In the genomic region with DNA sequence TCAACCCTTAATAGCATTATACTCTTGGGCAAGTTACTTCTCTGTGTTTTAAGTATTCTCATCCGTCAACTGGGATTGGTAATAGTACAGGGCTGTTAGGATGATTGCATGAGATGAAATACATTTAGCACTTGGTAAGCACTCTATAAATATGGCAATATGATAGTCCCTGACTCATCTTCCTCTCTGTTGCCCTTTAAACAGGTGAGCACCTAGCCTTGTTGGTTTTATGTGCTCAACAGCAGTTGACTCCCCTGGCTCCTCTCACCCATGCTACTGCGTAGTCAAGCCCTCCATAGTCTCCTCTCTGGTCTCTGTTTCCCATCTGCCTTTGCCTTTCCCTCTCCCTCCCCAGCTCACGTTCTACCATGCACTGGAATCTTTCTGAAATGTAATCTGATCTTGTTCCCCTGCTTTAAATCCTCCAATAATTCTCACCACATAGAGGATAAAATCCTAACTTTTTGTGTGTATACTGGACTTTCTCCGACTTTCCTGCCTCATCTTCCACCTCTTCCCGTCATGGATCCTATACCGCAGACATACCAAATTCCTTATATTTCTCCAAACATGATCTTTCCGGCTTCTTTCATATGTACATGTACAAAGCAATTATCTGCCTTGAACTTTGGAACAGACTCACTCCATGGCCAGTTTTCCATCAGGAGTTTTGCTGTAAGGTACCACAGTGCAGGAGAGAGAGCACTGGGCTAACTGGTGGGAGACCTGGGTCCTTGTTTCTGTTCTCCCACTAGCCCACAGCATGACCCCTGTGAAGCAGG, we compare ENCODE assay signal across 22 cellular contexts. TPM values are rescaled to one million over a fixed set of nuclear protein-coding genes. Genes with fewer than 3 reads are reported as not detected.
DNase-seq lines count a peak whose midpoint lies in the region; ATAC-seq, FAIRE-seq and TF ChIP-seq lines count a peak whose summit lies in the region.
"Had no signal": no experiment of that assay in that cellular context is flagged by ENCODE, and none has a peak within 500 bp of the region (broad histone marks: within the 10 kb centered on the region; RNA-seq: fewer than 3 reads in every experiment).

No MANE protein-coding gene starts in this region.

- H3K36me3 ChIP-seq in HepG2 (replicated peaks in 1 of 2; ENCODE audit: control insufficient read depth in 1 of 2, insufficient read depth in 2 of 2, low read length in 2 of 2) = peaks cover 2 to 22% of the 10 kb centered on the region in 2 experiments; a peak in 4 of 5 replicates
- peaks cover 0 to 9% (median under 1%) of the 10 kb centered on the region in 4 donors for H3K36me3 ChIP-seq in right lobe of liver
- no peaks in the 10 kb centered on the region for H3K36me3 ChIP-seq in thyroid gland

- TF ChIP-seq POLR2A in HepG2 (IDR thresholded peaks at IDR 0.05; ENCODE audit: insufficient read depth in 1 of 2, low read depth in 2 of 2, low read length in 2 of 2) (peak in 1 of 2 experiments; percentile 41; a peak in 1 of 4 replicates), right lobe of liver (IDR thresholded peaks at IDR 0.05) (no peak), thyroid gland (IDR thresholded peaks at IDR 0.05) (no peak)

- H3K27ac Mint-ChIP-seq in WTC11 (peak overlapping the region; percentile 51), nephron progenitor cell (peak overlapping the region; percentile 38)
- peak overlapping the region in 1 of 2 donors; percentile 29 for H3K27ac Mint-ChIP-seq in stimulated activated naive CD8-positive, alpha-beta T cell treated with anti-CD3 and anti-CD28 coated beads, Interleukin-15, amount 100 ng/mL, for 72 hours
- H3K27ac Mint-ChIP-seq in activated CD4-positive, alpha-beta T cell treated with anti-CD3 and anti-CD28 coated beads, Interleukin-2, amount 10 ng/mL, durations not matched to agents 7 days and 5 days = no peak overlapping the region
- H3K27ac Mint-ChIP-seq: CD8-positive, alpha-beta T cell had no signal

- peak; percentile 92 for FAIRE-seq in HepG2 (lab: Jason Lieb, UNC)

- peak; percentile 95 for ATAC-seq in HepG2
- no peak for ATAC-seq in right lobe of liver
- no peak for ATAC-seq in WTC11
- peak; percentile 42 for ATAC-seq in stimulated activated naive CD8-positive, alpha-beta T cell treated with anti-CD3 and anti-CD28 coated beads, Interleukin-15, amount 100 ng/mL, for 72 hours
- no peak for ATAC-seq in GM19467 (IDR thresholded peaks at IDR 0.05; ENCODE audit: unreplicated experiment)
- ATAC-seq: CD8-positive, alpha-beta T cell had no signal

- H3K36me3 Mint-ChIP-seq in WTC11 (no peaks in the 10 kb centered on the region), nephron progenitor cell (ENCODE audit: low read depth) (peaks cover 11% of the 10 kb centered on the region)
- peaks cover 14% of the 10 kb centered on the region for H3K36me3 Mint-ChIP-seq in activated CD4-positive, alpha-beta T cell treated with anti-CD3 and anti-CD28 coated beads, Interleukin-2, amount 10 ng/mL, durations not matched to agents 7 days and 5 days (ENCODE audit: low read depth)

- no peaks in the 10 kb centered on the region for H4K20me1 ChIP-seq in HepG2 (ENCODE audit: insufficient read depth, low read length)

- no peaks in the 10 kb centered on the region for H3K9me3 ChIP-seq in HepG2 (ENCODE audit: low read length)
- H3K9me3 ChIP-seq in right lobe of liver = no peaks in the 10 kb centered on the region
- H3K9me3 ChIP-seq in thyroid gland = no peaks in the 10 kb centered on the region
- H3K9me3 ChIP-seq: MG63 had no signal

- peaks cover 43% of the 10 kb centered on the region for H3K4me1 ChIP-seq in HepG2 (ENCODE audit: insufficient read depth, low read length)
- no peaks in the 10 kb centered on the region for H3K4me1 ChIP-seq in right lobe of liver
- no peaks in the 10 kb centered on the region for H3K4me1 ChIP-seq in thyroid gland
- H3K4me1 ChIP-seq: BLaER1 treated with 17β-estradiol and CSF1 and Interleukin-3, amounts not matched to agents 10 nM and 100 nM had no signal

- in situ Hi-C loops in HepG2 (cut with HindIII; ENCODE audit: extremely low pct_ligation_motif_present, low pct_unique_long_range_greater_than_20kb) = no loop called here

- peak overlapping the region in 2 of 3 experiments; percentile 16 to 39; a peak in 3 of 6 replicates for H3K4me3 ChIP-seq in HepG2 (replicated peaks in 1 of 3; ENCODE audit: insufficient read depth in 1 of 3, low read depth in 2 of 3, low read length in 3 of 3)
- H3K4me3 ChIP-seq in right lobe of liver = no peak overlapping the region
- H3K4me3 ChIP-seq in thyroid gland (replicated peaks in 1 of 3) = no peak overlapping the region
- H3K4me3 ChIP-seq: BLaER1 treated with 17β-estradiol and CSF1 and Interleukin-3, amounts not matched to agents 10 nM and 100 nM; MG63 had no signal

- H2AFZ ChIP-seq in HepG2 (ENCODE audit: low read length) = no peak overlapping the region

- no TSS peak for BruUV-seq in HepG2 (replicated peaks; lab: Mats Ljungman, UMichigan)

- TF ChIP-seq RAD21 in HepG2 (CRISPR knock-in tag; IDR thresholded peaks at IDR 0.05) = no peak

- no peaks in the 10 kb centered on the region for H3K79me2 ChIP-seq in HepG2 (ENCODE audit: insufficient read depth, low read length)

- H3K4me3 Mint-ChIP-seq in WTC11 (no peak overlapping the region), nephron progenitor cell (no peak overlapping the region)
- no peak overlapping the region for H3K4me3 Mint-ChIP-seq in stimulated activated naive CD8-positive, alpha-beta T cell treated with anti-CD3 and anti-CD28 coated beads, Interleukin-15, amount 100 ng/mL, for 72 hours
- no peak overlapping the region for H3K4me3 Mint-ChIP-seq in activated CD4-positive, alpha-beta T cell treated with anti-CD3 and anti-CD28 coated beads, Interleukin-2, amount 10 ng/mL, durations not matched to agents 7 days and 5 days
- H3K4me3 Mint-ChIP-seq: CD8-positive, alpha-beta T cell had no signal

- POLR2A ChIA-PET in HepG2 (lab: Yijun Ruan, JAX) (interaction anchor here (1.1 to 3.2 kb wide), 2 partner anchors 13 to 223 kb away, joined by 3 to 22 read pairs; a partner anchor contains a TSS), WTC11 (lab: Charles Lee) (no interaction called here)
- POLR2A ChIA-PET in activated CD4-positive, alpha-beta T cell treated with anti-CD3 and anti-CD28 coated beads, Interleukin-2, amount 10 ng/mL, durations not matched to agents 7 days and 5 days (lab: Charles Lee) = no interaction called here

- H3K4me1 Mint-ChIP-seq in WTC11 (peaks cover 13% of the 10 kb centered on the region), nephron progenitor cell (peaks cover 6% of the 10 kb centered on the region)
- peaks cover 10% of the 10 kb centered on the region for H3K4me1 Mint-ChIP-seq in stimulated activated naive CD8-positive, alpha-beta T cell treated with anti-CD3 and anti-CD28 coated beads, Interleukin-15, amount 100 ng/mL, for 72 hours
- peaks cover 12% of the 10 kb centered on the region for H3K4me1 Mint-ChIP-seq in activated CD4-positive, alpha-beta T cell treated with anti-CD3 and anti-CD28 coated beads, Interleukin-2, amount 10 ng/mL, durations not matched to agents 7 days and 5 days

- no peak for TF ChIP-seq CTCF in HepG2 (CRISPR knock-in tag; IDR thresholded peaks at IDR 0.05)
- no peak for TF ChIP-seq CTCF in right lobe of liver (IDR thresholded peaks at IDR 0.05)
- no peak for TF ChIP-seq CTCF in WTC11 (IDR thresholded peaks at IDR 0.05)
- no peak for TF ChIP-seq CTCF in nephron progenitor cell (IDR thresholded peaks at IDR 0.05)
- no peak for TF ChIP-seq CTCF in thyroid gland (IDR thresholded peaks at IDR 0.05)

- CTCF ChIA-PET in HepG2 (lab: Yijun Ruan, JAX; ENCODE audit: low intra/inter-chr PET ratio, low total read pairs) (no interaction called here), WTC11 (lab: Charles Lee) (interaction anchor here (1.2 kb wide), 1 partner anchor 232 kb away, joined by 4 read pairs; no protein-coding TSS in a partner anchor)
- CTCF ChIA-PET in activated CD4-positive, alpha-beta T cell treated with anti-CD3 and anti-CD28 coated beads, Interleukin-2, amount 10 ng/mL, durations not matched to agents 7 days and 5 days (lab: Charles Lee) = interaction anchor here (1.0 kb wide), 1 partner anchor 11 kb away, joined by 3 read pairs; no protein-coding TSS in a partner anchor

- WGBS in HepG2 (ENCODE audit: low lambda C conversion rate) = 26% methylated on average over 7 of the region's 7 CpGs
- WGBS in right lobe of liver (ENCODE audit: insufficient coverage, low coverage, low lambda C conversion rate, missing lambda C conversion rate) = 92% methylated on average over 7 of the region's 7 CpGs
- 92 to 94% methylated on average over 7 of the region's 7 CpGs for WGBS in thyroid gland, 2 donors

- H3K9me3 Mint-ChIP-seq in WTC11 (peaks cover 5% of the 10 kb centered on the region; the same call in 1 of the 2 replicates), nephron progenitor cell (no peaks in the 10 kb centered on the region)
- H3K9me3 Mint-ChIP-seq in stimulated activated naive CD8-positive, alpha-beta T cell treated with anti-CD3 and anti-CD28 coated beads, Interleukin-15, amount 100 ng/mL, for 72 hours = no peaks in the 10 kb centered on the region
- no peaks in the 10 kb centered on the region for H3K9me3 Mint-ChIP-seq in activated CD4-positive, alpha-beta T cell treated with anti-CD3 and anti-CD28 coated beads, Interleukin-2, amount 10 ng/mL, durations not matched to agents 7 days and 5 days
- H3K9me3 Mint-ChIP-seq: CD8-positive, alpha-beta T cell had no signal

- DNase-seq in HepG2 (ENCODE audit: low spot score) (peak; percentile 86), right lobe of liver (no peak), WTC11 (ENCODE audit: low spot score) (no peak), nephron progenitor cell (no peak), thyroid gland (no peak)
- no peak for DNase-seq in stimulated activated naive CD8-positive, alpha-beta T cell treated with anti-CD3 and anti-CD28 coated beads, Interleukin-15, amount 100 ng/mL, for 72 hours
- no peak for DNase-seq in activated CD4-positive, alpha-beta T cell treated with anti-CD3 and anti-CD28 coated beads, Interleukin-2, amount 10 ng/mL, durations not matched to agents 7 days and 5 days
- DNase-seq: CD8-positive, alpha-beta T cell; DND-41; H7; IMR-90; Karpas-422; MG63; NCI-H1048; NCI-H1436; NCI-H1930; NCI-H526 had no signal

- peak overlapping the region; percentile 37; the same call in 1 of the 2 replicates for H3K9ac ChIP-seq in HepG2 (ENCODE audit: insufficient read depth, low read depth, low read length)
- H3K9ac ChIP-seq: BLaER1 treated with 17β-estradiol and CSF1 and Interleukin-3, amounts not matched to agents 10 nM and 100 nM had no signal

- peak overlapping the region; percentile 63 for H3K27ac ChIP-seq in HepG2 (ENCODE audit: extremely low read length, insufficient read depth, low read length)
- H3K27ac ChIP-seq in right lobe of liver = no peak overlapping the region
- no peak overlapping the region for H3K27ac ChIP-seq in thyroid gland
- H3K27ac ChIP-seq: BLaER1 treated with 17β-estradiol and CSF1 and Interleukin-3, amounts not matched to agents 10 nM and 100 nM had no signal

- no peaks in the 10 kb centered on the region for H3K27me3 ChIP-seq in HepG2 (ENCODE audit: control insufficient read depth in 1 of 2, insufficient read depth in 2 of 2, low read length in 2 of 2)
- no peaks in the 10 kb centered on the region for H3K27me3 ChIP-seq in right lobe of liver
- no peaks in the 10 kb centered on the region for H3K27me3 ChIP-seq in thyroid gland
- H3K27me3 ChIP-seq: BLaER1 treated with 17β-estradiol and CSF1 and Interleukin-3, amounts not matched to agents 10 nM and 100 nM; MG63 had no signal

- H3K4me2 ChIP-seq in HepG2 (ENCODE audit: low read depth, low read length) = peak overlapping the region; percentile 74
- H3K4me2 ChIP-seq: BLaER1 treated with 17β-estradiol and CSF1 and Interleukin-3, amounts not matched to agents 10 nM and 100 nM had no signal

- peak in 1 of 2 experiments; percentile 64; a peak in 1 of 4 replicates for TF ChIP-seq EP300 in HepG2 (IDR thresholded peaks at IDR 0.05; ENCODE audit: low read depth in 2 of 2, low read length in 2 of 2)
- peak; percentile 33; the same call in 1 of the 2 replicates for TF ChIP-seq EP300 in HepG2 (CRISPR knock-in tag; IDR thresholded peaks at IDR 0.05; ENCODE audit: borderline replicate concordance)

- intact Hi-C loops in HepG2 (cut with micrococcal nuclease; ENCODE audit: unreplicated experiment) (loop anchor here (2.0 kb wide), 1 partner anchor 45 kb away; a partner anchor contains a TSS), right lobe of liver (cut with DNase I) (no loop called here), thyroid gland (cut with DNase I) (no loop called here)

- H3K27me3 Mint-ChIP-seq in WTC11 (ENCODE audit: low read depth) (no peaks in the 10 kb centered on the region), nephron progenitor cell (ENCODE audit: low read depth, poor library complexity) (peaks cover 5% of the 10 kb centered on the region)
- no peaks in the 10 kb centered on the region for H3K27me3 Mint-ChIP-seq in stimulated activated naive CD8-positive, alpha-beta T cell treated with anti-CD3 and anti-CD28 coated beads, Interleukin-15, amount 100 ng/mL, for 72 hours
- H3K27me3 Mint-ChIP-seq in activated CD4-positive, alpha-beta T cell treated with anti-CD3 and anti-CD28 coated beads, Interleukin-2, amount 10 ng/mL, durations not matched to agents 7 days and 5 days = no peaks in the 10 kb centered on the region

RNA-seq across cellular contexts. Expression of a gene that starts 42.3 kb away (rescaled TPM):
- total RNA-seq in HepG2 (2016; rRNA removed; fragmentation: Illumina TruSeq; extraction: Trizol) (not detected in 2 replicates), right lobe of liver (not detected), WTC11 (2021) (not detected in 3 replicates), thyroid gland (1 to 10 TPM in 1 of 4 donors, under 1 TPM in 3; 0.13 to 1.6 (median 0.69) TPM)
- total RNA-seq in HepG2 (2016; cell fraction: cytosol; rRNA removed; fragmentation: Illumina TruSeq; extraction: Trizol; ENCODE audit: low read depth) = not detected in 2 replicates
- total RNA-seq in HepG2 (2016; cell fraction: insoluble cytoplasmic fraction; rRNA removed; fragmentation: Illumina TruSeq; extraction: Trizol) = not detected in 2 replicates
- total RNA-seq in HepG2 (2016; cell fraction: membrane; rRNA removed; fragmentation: Illumina TruSeq; extraction: Trizol) = not detected in 2 replicates
- not detected in 2 replicates for total RNA-seq in HepG2 (2016; cell fraction: nucleus; rRNA removed; fragmentation: Illumina TruSeq; extraction: Trizol)
- not detected in 2 replicates for polyA plus RNA-seq in HepG2 (2011; rRNA removed)
- polyA plus RNA-seq in HepG2 (2011; cell fraction: cytosol; rRNA removed) = not detected in 2 replicates
- polyA plus RNA-seq in HepG2 (2011; cell fraction: nucleus; rRNA removed) = not detected in 2 replicates
- polyA plus RNA-seq in HepG2 (2012) = not detected in 2 replicates
- not detected in 2 replicates for polyA plus RNA-seq in HepG2 (2016; cell fraction: cytosol; fragmentation: Illumina TruSeq; extraction: Trizol; ENCODE audit: low read depth)
- not detected in 2 replicates for polyA plus RNA-seq in HepG2 (2016; cell fraction: insoluble cytoplasmic fraction; fragmentation: Illumina TruSeq; extraction: Trizol; ENCODE audit: low read depth)
- not detected in 2 replicates for polyA plus RNA-seq in HepG2 (2016; cell fraction: membrane; fragmentation: Illumina TruSeq; extraction: Trizol; ENCODE audit: low read depth)
- not detected in 2 replicates for polyA plus RNA-seq in HepG2 (2016; cell fraction: nucleus; fragmentation: Illumina TruSeq; extraction: Trizol; ENCODE audit: insufficient read depth, low read depth)
- polyA minus RNA-seq in HepG2 (2011; rRNA and poly(A)+ RNA removed; ENCODE audit: low replicate concordance) = not detected in 2 replicates
- not detected in 2 replicates for polyA minus RNA-seq in HepG2 (2011; cell fraction: cytosol; rRNA and poly(A)+ RNA removed)
- polyA minus RNA-seq in HepG2 (2011; cell fraction: nucleus; rRNA and poly(A)+ RNA removed) = under 0.01 TPM in 1 of 2 replicates, not detected in the other
- total RNA-seq in activated CD4-positive, alpha-beta T cell treated with anti-CD3 and anti-CD28 coated beads, Interleukin-2, amount 10 ng/mL, durations not matched to agents 7 days and 5 days = not detected
- total RNA-seq: CD8-positive, alpha-beta T cell; G401; HT-29; IMR-90; SK-MEL-5 had no signal
- polyA plus RNA-seq: IMR-90 had no signal

RNA-seq across cellular contexts. Expression of a gene that starts 45.9 kb away (rescaled TPM):
- total RNA-seq in HepG2 (2016; rRNA removed; fragmentation: Illumina TruSeq; extraction: Trizol) = 2.7 and 2.9 TPM in 2 replicates
- total RNA-seq in HepG2 (2016; cell fraction: cytosol; rRNA removed; fragmentation: Illumina TruSeq; extraction: Trizol; ENCODE audit: low read depth) = 3.1 and 4.9 TPM in 2 replicates
- 2.6 and 3.0 TPM in 2 replicates for total RNA-seq in HepG2 (2016; cell fraction: insoluble cytoplasmic fraction; rRNA removed; fragmentation: Illumina TruSeq; extraction: Trizol)
- total RNA-seq in HepG2 (2016; cell fraction: membrane; rRNA removed; fragmentation: Illumina TruSeq; extraction: Trizol) = 2.5 and 2.6 TPM in 2 replicates
- 3.3 and 3.8 TPM in 2 replicates for total RNA-seq in HepG2 (2016; cell fraction: nucleus; rRNA removed; fragmentation: Illumina TruSeq; extraction: Trizol)
- polyA plus RNA-seq in HepG2 (2011; rRNA removed) = 3.0 and 3.5 TPM in 2 replicates
- 2.4 TPM in 2 replicates for polyA plus RNA-seq in HepG2 (2011; cell fraction: cytosol; rRNA removed)
- 3.2 and 3.8 TPM in 2 replicates for polyA plus RNA-seq in HepG2 (2011; cell fraction: nucleus; rRNA removed)
- 3.0 and 3.3 TPM in 2 replicates for polyA plus RNA-seq in HepG2 (2012)
- 0.59 and 0.61 TPM in 2 replicates for polyA plus RNA-seq in HepG2 (2016; cell fraction: cytosol; fragmentation: Illumina TruSeq; extraction: Trizol; ENCODE audit: low read depth)
- polyA plus RNA-seq in HepG2 (2016; cell fraction: insoluble cytoplasmic fraction; fragmentation: Illumina TruSeq; extraction: Trizol; ENCODE audit: low read depth) = 4.2 and 4.9 TPM in 2 replicates
- polyA plus RNA-seq in HepG2 (2016; cell fraction: membrane; fragmentation: Illumina TruSeq; extraction: Trizol; ENCODE audit: low read depth) = 2.1 and 2.3 TPM in 2 replicates
- 6.8 and 8.2 TPM in 2 replicates for polyA plus RNA-seq in HepG2 (2016; cell fraction: nucleus; fragmentation: Illumina TruSeq; extraction: Trizol; ENCODE audit: insufficient read depth, low read depth)
- 1.8 and 2.1 TPM in 2 replicates for polyA minus RNA-seq in HepG2 (2011; rRNA and poly(A)+ RNA removed; ENCODE audit: low replicate concordance)
- 1.5 and 1.6 TPM in 2 replicates for polyA minus RNA-seq in HepG2 (2011; cell fraction: cytosol; rRNA and poly(A)+ RNA removed)
- polyA minus RNA-seq in HepG2 (2011; cell fraction: nucleus; rRNA and poly(A)+ RNA removed) = 3.1 TPM in 2 replicates
- total RNA-seq in right lobe of liver = 1 to 10 TPM; 3.7 to 6.5 (median 4.7) TPM
- total RNA-seq in WTC11 (2021) = 2.8 to 3.8 TPM (median 3.2 TPM) in 3 replicates
- 10 to 100 TPM in 3 of 4 donors, 1 to 10 TPM in 1; 8.8 to 12.2 (median 11.8) TPM for total RNA-seq in thyroid gland
- total RNA-seq in activated CD4-positive, alpha-beta T cell treated with anti-CD3 and anti-CD28 coated beads, Interleukin-2, amount 10 ng/mL, durations not matched to agents 7 days and 5 days = 10 to 100 TPM; 13.8 to 14.5 TPM

RNA-seq across cellular contexts. Expression of a gene that starts 53.9 kb away (rescaled TPM):
- total RNA-seq in HepG2 (2016; rRNA removed; fragmentation: Illumina TruSeq; extraction: Trizol) (not detected in 2 replicates), right lobe of liver (under 1 TPM in 1 of 6 experiments, not detected in 5; 0.12 TPM), WTC11 (2021) (15.2 to 17.7 TPM (median 17.5 TPM) in 3 replicates), thyroid gland (1 to 10 TPM; 1.4 to 4.1 (median 2.1) TPM)
- not detected in 2 replicates for total RNA-seq in HepG2 (2016; cell fraction: cytosol; rRNA removed; fragmentation: Illumina TruSeq; extraction: Trizol; ENCODE audit: low read depth)
- not detected in 2 replicates for total RNA-seq in HepG2 (2016; cell fraction: insoluble cytoplasmic fraction; rRNA removed; fragmentation: Illumina TruSeq; extraction: Trizol)
- not detected in 2 replicates for total RNA-seq in HepG2 (2016; cell fraction: membrane; rRNA removed; fragmentation: Illumina TruSeq; extraction: Trizol)
- not detected in 2 replicates for total RNA-seq in HepG2 (2016; cell fraction: nucleus; rRNA removed; fragmentation: Illumina TruSeq; extraction: Trizol)
- polyA plus RNA-seq in HepG2 (2011; rRNA removed) = not detected in 2 replicates
- polyA plus RNA-seq in HepG2 (2011; cell fraction: cytosol; rRNA removed) = not detected in 2 replicates
- 0.17 and 0.23 TPM in 2 replicates for polyA plus RNA-seq in HepG2 (2011; cell fraction: nucleus; rRNA removed)
- polyA plus RNA-seq in HepG2 (2012) = not detected in 2 replicates
- polyA plus RNA-seq in HepG2 (2016; cell fraction: cytosol; fragmentation: Illumina TruSeq; extraction: Trizol; ENCODE audit: low read depth) = not detected in 2 replicates
- not detected in 2 replicates for polyA plus RNA-seq in HepG2 (2016; cell fraction: insoluble cytoplasmic fraction; fragmentation: Illumina TruSeq; extraction: Trizol; ENCODE audit: low read depth)
- polyA plus RNA-seq in HepG2 (2016; cell fraction: membrane; fragmentation: Illumina TruSeq; extraction: Trizol; ENCODE audit: low read depth) = not detected in 2 replicates
- polyA plus RNA-seq in HepG2 (2016; cell fraction: nucleus; fragmentation: Illumina TruSeq; extraction: Trizol; ENCODE audit: insufficient read depth, low read depth) = not detected in 2 replicates
- 0.37 TPM in 1 of 2 replicates, not detected in the other for polyA minus RNA-seq in HepG2 (2011; rRNA and poly(A)+ RNA removed; ENCODE audit: low replicate concordance)
- not detected in 2 replicates for polyA minus RNA-seq in HepG2 (2011; cell fraction: cytosol; rRNA and poly(A)+ RNA removed)
- polyA minus RNA-seq in HepG2 (2011; cell fraction: nucleus; rRNA and poly(A)+ RNA removed) = 1.3 TPM in 1 of 2 replicates, not detected in the other
- under 1 TPM in 1 of 2 experiments, not detected in 1; 0.08 TPM for total RNA-seq in activated CD4-positive, alpha-beta T cell treated with anti-CD3 and anti-CD28 coated beads, Interleukin-2, amount 10 ng/mL, durations not matched to agents 7 days and 5 days
- total RNA-seq: HT-29, IMR-90 had no signal

Comparison
In these comparisons a context has a peak if more than half of its experiments do, and no peak if none do; other contexts are left out.
1. ATAC-seq: peak in HepG2 (single experiment) and stimulated activated naive CD8-positive, alpha-beta T cell treated with anti-CD3 and anti-CD28 coated beads, Interleukin-15, amount 100 ng/mL, for 72 hours (single experiment); none in right lobe of liver (0 of 4), WTC11 (single experiment) and GM19467 (single experiment).
2. H3K4me3 ChIP-seq: peak in HepG2 (2 of 3); none in right lobe of liver (0 of 3) and thyroid gland (0 of 3).